ENCODE assay signal across 12 cellular contexts in genomic region chr5:72767289-72768010, GRCh38. TPM values are rescaled to one million over a fixed set of nuclear protein-coding genes. Genes with fewer than 3 reads are reported as not detected.
DNase-seq lines count a peak whose midpoint lies in the region; ATAC-seq, FAIRE-seq and TF ChIP-seq lines count a peak whose summit lies in the region.
"Had no signal": no experiment of that assay in that cellular context is flagged by ENCODE, and none has a peak within 500 bp of the region (broad histone marks: within the 10 kb centered on the region; RNA-seq: fewer than 3 reads in every experiment).

No MANE protein-coding gene starts in this region.

- ATAC-seq in A549, result peak; percentile 97 to 99
- peak; percentile 71 for ATAC-seq in HCT116
- ATAC-seq: activated naive CD8-positive, alpha-beta T cell treated with anti-CD3 and anti-CD28 coated beads, Interleukin-2, amount 50 U/mL, for 24 hours; stimulated activated naive CD8-positive, alpha-beta T cell treated with anti-CD3 and anti-CD28 coated beads, Interleukin-15, amount 100 ng/mL, for 72 hours had no signal

- no peaks in the 10 kb centered on the region for H3K36me3 ChIP-seq in HCT116 (ENCODE audit: control insufficient read depth in 1 of 2, insufficient read depth in 2 of 2, low read length in 2 of 2)
- H3K36me3 ChIP-seq in colonic mucosa, result no peaks in the 10 kb centered on the region

- H3K27ac ChIP-seq in A549, result peak overlapping the region in 1 of 2 experiments; percentile 34; a peak in 1 of 6 replicates
- H3K27ac ChIP-seq in HCT116 (ENCODE audit: low read depth, low read length), result no peak overlapping the region
- no peak overlapping the region for H3K27ac ChIP-seq in colonic mucosa

- RAD21 ChIA-PET in HCT116 (lab: Charles Lee; ENCODE audit: low non-redundant PET in 1 of 2, low total read pairs in 2 of 2, uncharacterized antibody in 2 of 2, unreplicated experiment in 2 of 2), result no interaction called here

- POLR2A ChIA-PET in A549 (lab: Yijun Ruan, JAX) (no interaction called here), HCT116 (lab: Charles Lee) (no interaction called here)

- DNase-seq in A549 (ENCODE audit: low read depth in 1 of 2, low spot score in 1 of 2) (peak; percentile 41 to 74), HCT116 (ENCODE audit: low read depth, low spot score) (no peak), NCI-H774 (lab: John Stamatoyannopoulos, UW) (peak; percentile 31), epithelial cell of esophagus (ENCODE audit: low read depth) (peak; percentile 15), colonic mucosa (no peak), cerebellar cortex (ENCODE audit: low spot score) (no peak), pons (ENCODE audit: low spot score) (no peak), lower leg skin (ENCODE audit: low spot score in 2 of 2) (no peak)
- DNase-seq: activated CD8-positive, alpha-beta memory T cell treated with anti-CD3 and anti-CD28 coated beads for 24 hours; activated naive CD8-positive, alpha-beta T cell treated with anti-CD3 and anti-CD28 coated beads, Interleukin-2, amount 50 U/mL, for 24 hours; nephron progenitor cell; stimulated activated naive CD8-positive, alpha-beta T cell treated with anti-CD3 and anti-CD28 coated beads, Interleukin-15, amount 100 ng/mL, for 72 hours had no signal

- CTCF ChIA-PET in A549 (lab: Yijun Ruan, JAX) (interaction anchor here (1.1 kb wide), 1 partner anchor 216 kb away, joined by 3 read pairs; no protein-coding TSS in a partner anchor), HCT116 (lab: Charles Lee) (interaction anchor here (1.2 kb wide), 1 partner anchor 985 kb away, joined by 3 read pairs; no protein-coding TSS in a partner anchor)

- TF ChIP-seq RAD21 in A549 (conservative IDR thresholded peaks at IDR 0.05 in 1 of 2, IDR thresholded peaks at IDR 0.05 in 1 of 2) (peak; percentile 28; a peak in 4 of 5 replicates), HCT116 (IDR thresholded peaks at IDR 0.05; ENCODE audit: low read depth) (no peak)

- H4K20me1 ChIP-seq in HCT116 (ENCODE audit: insufficient read depth), result no peaks in the 10 kb centered on the region

- FAIRE-seq in A549 (lab: Jason Lieb, UNC), result no peak

- H3K9me3 ChIP-seq in A549, result 0 out of 3 replicates have a peak, but pooled peaks cover 4% of the 10 kb centered on the region
- no peaks in the 10 kb centered on the region for H3K9me3 ChIP-seq in HCT116 (ENCODE audit: control insufficient read depth in 1 of 2, insufficient read depth in 1 of 2, low read depth in 1 of 2, low read length in 2 of 2)
- no peaks in the 10 kb centered on the region for H3K9me3 ChIP-seq in colonic mucosa

- H3K27me3 ChIP-seq in HCT116 (ENCODE audit: insufficient read depth, low read length) (no peaks in the 10 kb centered on the region), colonic mucosa (no peaks in the 10 kb centered on the region)

- H3K79me2 ChIP-seq in HCT116 (ENCODE audit: insufficient read depth, low read length), result no peaks in the 10 kb centered on the region

- H3K4me1 ChIP-seq in A549 (peaks cover 13% of the 10 kb centered on the region), HCT116 (ENCODE audit: control insufficient read depth in 1 of 2, insufficient read depth in 2 of 2, low read length in 2 of 2) (no peaks in the 10 kb centered on the region), colonic mucosa (no peaks in the 10 kb centered on the region)

- no peak for TF ChIP-seq EP300 in A549 (IDR thresholded peaks at IDR 0.05)

- H3K9ac ChIP-seq in HCT116 (ENCODE audit: low read length) (no peak overlapping the region), colonic mucosa (ENCODE audit: low read depth in 2 of 2, low read length in 2 of 2) (no peak overlapping the region)

- intact Hi-C loops in HCT116 (cut with micrococcal nuclease) (no loop called here), colonic mucosa (cut with DNase I) (no loop called here), lower leg skin (cut with DNase I; ENCODE audit: low total_unique reads) (no loop called here)

- H2AFZ ChIP-seq in HCT116 (ENCODE audit: low read depth, low read length, poor library complexity, severe bottlenecking), result peak overlapping the region; percentile 22

- H3K9me2 ChIP-seq in HCT116 (ENCODE audit: insufficient read depth), result no peaks in the 10 kb centered on the region

- TF ChIP-seq CTCF in A549 (IDR thresholded peaks at IDR 0.05), result 0 out of 3 replicates have a peak, but pooled peaks have one; percentile 11
- TF ChIP-seq CTCF in HCT116 (IDR thresholded peaks at IDR 0.05 in 2 of 3, conservative IDR thresholded peaks at IDR 0.05 in 1 of 3; ENCODE audit: borderline replicate concordance in 1 of 3, insufficient read depth in 1 of 3, low read depth in 2 of 3, low read length in 2 of 3), result no peak
- TF ChIP-seq CTCF in epithelial cell of esophagus (IDR thresholded peaks at IDR 0.05; ENCODE audit: insufficient read depth, low read depth, low read length, missing control alignments), result no peak
- no peak for TF ChIP-seq CTCF in colonic mucosa (IDR thresholded peaks at IDR 0.05)
- no peak for TF ChIP-seq CTCF in lower leg skin (IDR thresholded peaks at IDR 0.05)

- TF ChIP-seq POLR2A in A549 (IDR thresholded peaks at IDR 0.05; ENCODE audit: low read length), result no peak
- no peak for TF ChIP-seq POLR2A in HCT116 (IDR thresholded peaks at IDR 0.05; ENCODE audit: borderline replicate concordance, extremely low read depth, insufficient read depth, insufficient read length)
- TF ChIP-seq POLR2A in lower leg skin (IDR thresholded peaks at IDR 0.05), result no peak

- WGBS in A549 (ENCODE audit: missing lambda C conversion rate), result 29% methylated on average over 7 of the region's 7 CpGs
- 74 to 80% methylated on average over 7 of the region's 7 CpGs for WGBS in lower leg skin, 2 donors

- H3K4me3 ChIP-seq in A549 (no peak overlapping the region), HCT116 (replicated peaks in 1 of 2; ENCODE audit: low read depth in 1 of 2, low read length in 2 of 2) (no peak overlapping the region), epithelial cell of esophagus (ENCODE audit: low read length) (no peak overlapping the region), colonic mucosa (no peak overlapping the region), lower leg skin (ENCODE audit: low read depth, poor library complexity, severe bottlenecking) (no peak overlapping the region)

- peak overlapping the region; percentile 57 for H3K4me2 ChIP-seq in A549
- H3K4me2 ChIP-seq in HCT116 (ENCODE audit: low read length), result no peak overlapping the region

- BruUV-seq in HCT116 (replicated peaks; lab: Mats Ljungman, UMichigan), result no TSS peak

TF ChIP-seq in A549, 52 proteins besides CTCF, POLR2A, EP300 and RAD21:
- TF ChIP-seq CHD2 (IDR thresholded peaks at IDR 0.05; ENCODE audit: low read length, partially characterized antibody) (no peak), SMC3 (IDR thresholded peaks at IDR 0.05) (peak; percentile 26; the same call in 1 of the 3 replicates), TFCP2L1 (CRISPR knock-in tag; IDR thresholded peaks at IDR 0.05) (no peak), KDM1A (IDR thresholded peaks at IDR 0.05; ENCODE audit: low read depth) (no peak), FOSB (CRISPR knock-in tag; IDR thresholded peaks at IDR 0.05) (no peak), FOSL2 (IDR thresholded peaks at IDR 0.05) (no peak), FOSL2 (CRISPR knock-in tag; IDR thresholded peaks at IDR 0.05) (no peak), CEBPB (IDR thresholded peaks at IDR 0.05) (0 out of 4 replicates have a peak, but pooled peaks of 1 of the 2 experiments have one; percentile 13)

TF ChIP-seq in HCT116, 20 proteins besides CTCF, POLR2A, EP300 and RAD21:
- TF ChIP-seq ZBTB33 (IDR thresholded peaks at IDR 0.05; ENCODE audit: extremely low read depth, insufficient replicate concordance, low read length), result no peak
- no peak for TF ChIP-seq MAX (IDR thresholded peaks at IDR 0.05)
- TF ChIP-seq CEBPB (IDR thresholded peaks at IDR 0.05; ENCODE audit: low read depth), result no peak
- no peak for TF ChIP-seq FOSL1 (IDR thresholded peaks at IDR 0.05; ENCODE audit: low read depth)
- TF ChIP-seq ELF1 (IDR thresholded peaks at IDR 0.05; ENCODE audit: borderline replicate concordance, low read depth), result no peak
- no peak for TF ChIP-seq POLR2AphosphoS5 (IDR thresholded peaks at IDR 0.05; ENCODE audit: low read depth, low read length)
- TF ChIP-seq ATF3 (IDR thresholded peaks at IDR 0.05), result no peak
- TF ChIP-seq SP1 (IDR thresholded peaks at IDR 0.05; ENCODE audit: low read depth), result no peak
- no peak for TF ChIP-seq SIN3A (IDR thresholded peaks at IDR 0.05; ENCODE audit: low read depth)

RNA-seq across cellular contexts. Expression of gene TNPO1, which starts 49.0 kb away (rescaled TPM):
- 286 and 350 TPM in 2 replicates for polyA plus RNA-seq in A549 (2011; rRNA removed)
- polyA plus RNA-seq in A549 (2012; cell fraction: cytosol; rRNA removed), result 53.6 and 55.5 TPM in 2 replicates
- polyA plus RNA-seq in A549 (2012; cell fraction: nucleus; rRNA removed), result 26.6 and 39.4 TPM in 2 replicates
- 199 to 253 TPM (median 231 TPM) in 3 replicates for polyA plus RNA-seq in A549 (2017; fragmentation: RNase III; extraction: RNeasy Plus Mini Kit Qiagen cat#74134 plus additional on column Dnase treatment)
- 355 and 454 TPM in 2 replicates for polyA minus RNA-seq in A549 (2011; rRNA and poly(A)+ RNA removed)
- 104 TPM for total RNA-seq in HCT116 (2021; ENCODE audit: unreplicated experiment)
- polyA plus RNA-seq in HCT116 (2012), result 46.6 and 53.4 TPM in 2 replicates
- 10 to 100 TPM; 78.0 to 89.9 TPM for total RNA-seq in colonic mucosa
- 10 to 100 TPM; 55.5 to 83.4 (median 66.2) TPM for total RNA-seq in lower leg skin

Comparison
In these comparisons a context has a peak if more than half of its experiments do, and no peak if none do; other contexts are left out.
1. DNase-seq: peak in A549 (2 of 2), NCI-H774 (single experiment) and epithelial cell of esophagus (single experiment); none in HCT116 (single experiment), colonic mucosa (single experiment), cerebellar cortex (single experiment), pons (single experiment) and lower leg skin (0 of 2).
2. Of the 6 proteins assayed by ChIP-seq in both A549 and HCT116: peak only in A549: CTCF and RAD21; only in HCT116: none; in both: none; in neither: 3; mixed calls (peak in some experiments, not most) for 1.